ENCODE assay signal across 8 cellular contexts in genomic region chr17:81508639-81509047, GRCh38. TPM values are rescaled to one million over a fixed set of nuclear protein-coding genes. Genes with fewer than 3 reads are reported as not detected.
DNase-seq lines count a peak whose midpoint lies in the region; ATAC-seq, FAIRE-seq and TF ChIP-seq lines count a peak whose summit lies in the region.

No MANE protein-coding gene starts in this region.

- CTCF ChIA-PET in IMR-90 (lab: Yijun Ruan, JAX): interaction anchor here (0.7 kb wide), 2 partner anchors 12 to 93 kb away, joined by 3 read pairs; no protein-coding TSS in a partner anchor

- no peak overlapping the region for H2BK15ac ChIP-seq in IMR-90 (ENCODE audit: low read depth, low read length)

- H3K9me3 Mint-ChIP-seq in type B pancreatic cell: no peaks in the 10 kb centered on the region

- H4K20me1 ChIP-seq in IMR-90 (ENCODE audit: insufficient read depth, low read length): peaks cover 61% of the 10 kb centered on the region

- no peak overlapping the region for H3K18ac ChIP-seq in IMR-90 (ENCODE audit: low read depth, low read length)

- no peak overlapping the region for H4K91ac ChIP-seq in IMR-90 (ENCODE audit: insufficient read depth, low read depth, low read length)

- in situ Hi-C loops in ACHN (cut with HindIII; ENCODE audit: low pct_ligation_motif_present, low pct_unique_long_range_greater_than_20kb, low sequenced_read_pairs): no loop called here
- in situ Hi-C loops in IMR-90 (cut with MboI; ENCODE audit: low sequenced_read_pairs): no loop called here

- H4K5ac ChIP-seq in IMR-90 (ENCODE audit: low read depth, low read length): no peak overlapping the region

- H3K9me3 ChIP-seq in IMR-90 (ENCODE audit: control insufficient read depth, insufficient read depth, low read length) (no peaks in the 10 kb centered on the region), ascending aorta (no peaks in the 10 kb centered on the region)

- H3K4me2 ChIP-seq in IMR-90 (ENCODE audit: low read depth, low read length): peak overlapping the region; percentile 70

- H3K36me3 ChIP-seq in IMR-90 (ENCODE audit: control insufficient read depth, insufficient read depth, low read length) (peaks cover 37% of the 10 kb centered on the region), ascending aorta (peaks cover 40 to 46% of the 10 kb centered on the region in 2 donors)

- H4K8ac ChIP-seq in IMR-90 (ENCODE audit: low read depth in 2 of 2, low read length in 2 of 2): peak overlapping the region in 1 of 2 experiments; percentile 41; a peak in 2 of 4 replicates

- peak overlapping the region; percentile 79 for H3K4me3 ChIP-seq in IMR-90 (ENCODE audit: insufficient read depth, low read depth, low read length)
- H3K4me3 ChIP-seq in ascending aorta: peak overlapping the region; percentile 81 to 96

- peaks cover 18% of the 10 kb centered on the region for H3K4me1 Mint-ChIP-seq in type B pancreatic cell (ENCODE audit: unreplicated experiment)

- peak overlapping the region; percentile 100 for H3K27ac Mint-ChIP-seq in type B pancreatic cell

- H3K36me3 Mint-ChIP-seq in type B pancreatic cell: peaks cover 44% of the 10 kb centered on the region

- dilution Hi-C loops in IMR-90 (cut with HindIII; ENCODE audit: low sequenced_read_pairs, unreplicated experiment): no loop called here

- H3K9ac ChIP-seq in IMR-90 (ENCODE audit: low read depth, low read length): peak overlapping the region; percentile 98

- H3K23ac ChIP-seq in IMR-90 (ENCODE audit: low read depth, low read length): peak overlapping the region; percentile 68

- no peak overlapping the region for H3K27ac ChIP-seq in IMR-90 (ENCODE audit: insufficient read depth, low read length)
- H3K27ac ChIP-seq in ascending aorta: peak overlapping the region; percentile 17 to 43

- H2BK20ac ChIP-seq in IMR-90 (ENCODE audit: low read depth, low read length): no peak overlapping the region

- no peak for FAIRE-seq in frontal cortex (lab: Jason Lieb, UNC)

- H3K56ac ChIP-seq in IMR-90 (ENCODE audit: extremely low read depth, insufficient read depth, low read length): 0 out of 2 replicates have a peak overlapping the region, but pooled peaks have one; percentile 50

- H3K4ac ChIP-seq in IMR-90 (ENCODE audit: low read depth, low read length): no peak overlapping the region

- DNase-seq in ACHN (peak; percentile 72), IMR-90 (peak; percentile 52), ascending aorta (ENCODE audit: low spot score in 2 of 2) (no peak), left colon (no peak), type B pancreatic cell (ENCODE audit: extremely low spot score, unreplicated experiment) (no peak), globus pallidus (ENCODE audit: low spot score) (no peak), NCI-H1930 (lab: John Stamatoyannopoulos, UW) (no peak), frontal cortex (ENCODE audit: low spot score in 2 of 2) (no peak)

- no peak overlapping the region for H2BK120ac ChIP-seq in IMR-90 (ENCODE audit: low read depth, low read length)

- peak overlapping the region; percentile 58 for H2AFZ ChIP-seq in IMR-90 (replicated peaks; ENCODE audit: low read length, poor library complexity)

- ATAC-seq in IMR-90 (ENCODE audit: low read depth) (0 out of 2 replicates have a peak, but pooled peaks have one; percentile 0), left colon (peak; percentile 4)

- no peaks in the 10 kb centered on the region for H3K9me1 ChIP-seq in IMR-90 (ENCODE audit: insufficient read depth, low read length)

- peak overlapping the region; percentile 100 for H3K4me3 Mint-ChIP-seq in type B pancreatic cell

- no TSS peak for BruUV-seq in IMR-90 (replicated peaks; lab: Mats Ljungman, UMichigan)

- no peak for TF ChIP-seq CTCF in IMR-90 (conservative IDR thresholded peaks at IDR 0.05; ENCODE audit: low read depth, low read length)
- TF ChIP-seq CTCF in ascending aorta (IDR thresholded peaks at IDR 0.05): no peak
- TF ChIP-seq CTCF in type B pancreatic cell (conservative IDR thresholded peaks at IDR 0.05): no peak

- H3K4me1 ChIP-seq in IMR-90 (ENCODE audit: control insufficient read depth, insufficient read depth, low read length) (no peaks in the 10 kb centered on the region; the same call in 1 of the 2 replicates), ascending aorta (peaks cover 0 to 3% of the 10 kb centered on the region in 2 donors)

- 73% methylated on average over 6 of the region's 8 CpGs; no CpG with 5 or more reads in 1 of the 2 experiments for WGBS in IMR-90 (ENCODE audit: extremely low coverage in 2 of 2, insufficient read length in 1 of 2), 2 experiments

- H2AK9ac ChIP-seq in IMR-90 (replicated peaks; ENCODE audit: low read depth, low read length, poor library complexity): peak overlapping the region; percentile 38

- TF ChIP-seq POLR2A in IMR-90 (IDR thresholded peaks at IDR 0.05; ENCODE audit: low read depth, low read length): peak; percentile 58; the same call in 1 of the 2 replicates

- no peaks in the 10 kb centered on the region for H3K27me3 ChIP-seq in IMR-90 (ENCODE audit: control insufficient read depth, insufficient read depth, low read length)
- H3K27me3 ChIP-seq in ascending aorta: no peaks in the 10 kb centered on the region

- peaks cover 0 to 35% of the 10 kb centered on the region in 2 experiments; a peak in 2 of 4 replicates for H3K79me1 ChIP-seq in IMR-90 (ENCODE audit: low read depth in 1 of 2, low read length in 2 of 2)

- peak overlapping the region; percentile 93 for H3K14ac ChIP-seq in IMR-90 (replicated peaks; ENCODE audit: low read depth, low read length)

- intact Hi-C loops in IMR-90 (cut with micrococcal nuclease) (no loop called here), ascending aorta (cut with DNase I) (no loop called here), left colon (cut with DNase I, micrococcal nuclease) (no loop called here)

- peaks cover 35% of the 10 kb centered on the region for H3K27me3 Mint-ChIP-seq in type B pancreatic cell

- TF ChIP-seq RAD21 in IMR-90 (IDR thresholded peaks at IDR 0.05; ENCODE audit: low read length): no peak

- POLR2A ChIA-PET in IMR-90 (lab: Charles Lee; ENCODE audit: unreplicated experiment): interaction anchor here (0.6 to 1.8 kb wide), 5 partner anchors 8 to 796 kb away, joined by 3 to 16 read pairs (median 4); no protein-coding TSS in a partner anchor

- no peak overlapping the region for H2BK5ac ChIP-seq in IMR-90 (ENCODE audit: low read depth, low read length, poor library complexity, severe bottlenecking)

- no peak overlapping the region for H2AK5ac ChIP-seq in IMR-90 (ENCODE audit: low read depth, low read length)

TF ChIP-seq in IMR-90, 13 proteins besides CTCF, POLR2A, EP300 and RAD21 (continues in another document):
- TF ChIP-seq USF2 (IDR thresholded peaks at IDR 0.05; ENCODE audit: low read depth, low read length): no peak
- TF ChIP-seq MAZ (IDR thresholded peaks at IDR 0.05; ENCODE audit: borderline replicate concordance, low read depth, low read length): no peak
- TF ChIP-seq, protein P1, sequence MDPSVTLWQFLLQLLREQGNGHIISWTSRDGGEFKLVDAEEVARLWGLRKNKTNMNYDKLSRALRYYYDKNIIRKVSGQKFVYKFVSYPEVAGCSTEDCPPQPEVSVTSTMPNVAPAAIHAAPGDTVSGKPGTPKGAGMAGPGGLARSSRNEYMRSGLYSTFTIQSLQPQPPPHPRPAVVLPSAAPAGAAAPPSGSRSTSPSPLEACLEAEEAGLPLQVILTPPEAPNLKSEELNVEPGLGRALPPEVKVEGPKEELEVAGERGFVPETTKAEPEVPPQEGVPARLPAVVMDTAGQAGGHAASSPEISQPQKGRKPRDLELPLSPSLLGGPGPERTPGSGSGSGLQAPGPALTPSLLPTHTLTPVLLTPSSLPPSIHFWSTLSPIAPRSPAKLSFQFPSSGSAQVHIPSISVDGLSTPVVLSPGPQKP (IDR thresholded peaks at IDR 0.05; ENCODE audit: borderline replicate concordance, low read depth, low read length): no peak
- no peak for TF ChIP-seq RFX5 (IDR thresholded peaks at IDR 0.05; ENCODE audit: low read depth, low read length)
- TF ChIP-seq BHLHE40 (IDR thresholded peaks at IDR 0.05; ENCODE audit: low read depth, low read length): no peak
- no peak for TF ChIP-seq MXI1 (IDR thresholded peaks at IDR 0.05; ENCODE audit: borderline replicate concordance, low read depth, low read length)
- TF ChIP-seq SMC3 (IDR thresholded peaks at IDR 0.05; ENCODE audit: low read depth, low read length): no peak
- TF ChIP-seq CEBPB (IDR thresholded peaks at IDR 0.05; ENCODE audit: low read depth, low read length): no peak
- no peak for TF ChIP-seq CHD1 (IDR thresholded peaks at IDR 0.05; ENCODE audit: low read depth, low read length)
- no peak for TF ChIP-seq RCOR1 (IDR thresholded peaks at IDR 0.05; ENCODE audit: insufficient replicate concordance, low read length)
- no peak for TF ChIP-seq MAFK (IDR thresholded peaks at IDR 0.05; ENCODE audit: low read depth, low read length)

RNA-seq across cellular contexts. Expression of gene ACTG1, which starts 4.0 kb away (rescaled TPM):
- total RNA-seq in IMR-90 (2012; rRNA removed): 12,144 and 15,732 TPM in 2 replicates
- 10,271 and 10,907 TPM in 2 replicates for polyA plus RNA-seq in IMR-90 (2012; rRNA removed)
- 46,606 and 47,328 TPM in 2 replicates for polyA plus RNA-seq in IMR-90 (2012; cell fraction: cytosol; rRNA removed)
- 8,917 and 28,399 TPM in 2 replicates for polyA plus RNA-seq in IMR-90 (2012; cell fraction: nucleus; rRNA removed; ENCODE audit: low replicate concordance)
- total RNA-seq in ascending aorta: 6,075 TPM
- total RNA-seq in left colon: 1,000 to 10,000 TPM; 3,767 to 4,413 TPM
- total RNA-seq in type B pancreatic cell (ENCODE audit: low replicate concordance): 3,089 and 3,451 TPM in 2 replicates
- 5,358 TPM for total RNA-seq in frontal cortex

RNA-seq across cellular contexts. Expression of gene FSCN2, which starts 19.5 kb away (rescaled TPM):
- total RNA-seq in IMR-90 (2012; rRNA removed): 0.18 and 0.28 TPM in 2 replicates
- polyA plus RNA-seq in IMR-90 (2012; rRNA removed): 0.84 and 1.1 TPM in 2 replicates
- 0.22 and 0.96 TPM in 2 replicates for polyA plus RNA-seq in IMR-90 (2012; cell fraction: cytosol; rRNA removed)
- 2.6 and 6.7 TPM in 2 replicates for polyA plus RNA-seq in IMR-90 (2012; cell fraction: nucleus; rRNA removed; ENCODE audit: low replicate concordance)
- not detected for total RNA-seq in ascending aorta
- 1 to 10 TPM; 2.3 to 4.9 TPM for total RNA-seq in left colon
- 3.6 and 3.8 TPM in 2 replicates for total RNA-seq in type B pancreatic cell (ENCODE audit: low replicate concordance)
- 4.9 TPM for total RNA-seq in frontal cortex

RNA-seq across cellular contexts. Expression of gene FAAP100, which starts 43.5 kb away (rescaled TPM):
- total RNA-seq in IMR-90 (2012; rRNA removed) (7.5 and 7.9 TPM in 2 replicates), ascending aorta (75.6 TPM), left colon (10 to 100 TPM; 25.4 to 28.8 TPM), type B pancreatic cell (ENCODE audit: low replicate concordance) (33.5 and 44.7 TPM in 2 replicates), frontal cortex (21.6 TPM)
- 24.8 and 27.5 TPM in 2 replicates for polyA plus RNA-seq in IMR-90 (2012; rRNA removed)
- polyA plus RNA-seq in IMR-90 (2012; cell fraction: cytosol; rRNA removed): 14.4 and 23.9 TPM in 2 replicates
- 48.3 and 135 TPM in 2 replicates for polyA plus RNA-seq in IMR-90 (2012; cell fraction: nucleus; rRNA removed; ENCODE audit: low replicate concordance)

Comparison
In these comparisons a context has a peak if more than half of its experiments do, and no peak if none do; other contexts are left out.
1. DNase-seq: peak in ACHN (single experiment) and IMR-90 (single experiment); none in ascending aorta (0 of 2), left colon (0 of 2), type B pancreatic cell (single experiment), globus pallidus (single experiment), NCI-H1930 (0 of 2) and frontal cortex (0 of 2).